Comparison of ENCODE assay signal across 14 cellular contexts in the genomic region with DNA sequence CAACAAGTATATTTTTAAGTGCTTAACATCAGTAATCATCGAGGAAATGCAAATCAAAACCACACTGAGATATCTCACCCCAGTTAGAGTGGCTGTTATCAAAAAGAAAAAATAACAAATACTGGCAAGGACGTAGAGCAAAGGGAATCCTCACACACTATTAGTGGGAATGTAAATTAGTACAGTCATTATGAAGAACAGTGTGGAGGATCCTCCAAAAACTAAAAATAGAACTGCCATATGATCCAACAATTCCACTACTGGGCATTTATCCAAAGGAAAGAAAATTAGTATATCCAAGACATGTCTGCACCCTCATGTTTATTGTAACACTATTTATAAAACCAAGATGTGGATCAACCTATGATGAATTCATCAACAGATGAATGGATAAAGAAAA.
"Had no signal": no experiment of that assay in that cellular context is flagged by ENCODE, and none has a peak within 500 bp of the region (broad histone marks: within the 10 kb centered on the region; RNA-seq: fewer than 3 reads in every experiment).

No MANE protein-coding gene starts in this region.

- H3K4me3 ChIP-seq: coronary artery, tibial artery had no signal

- H3K36me3 ChIP-seq: tibial artery had no signal

- H3K27me3 ChIP-seq: tibial artery had no signal

- ATAC-seq: activated CD8-positive, alpha-beta T cell treated with anti-CD3 and anti-CD28 coated beads, Interleukin-2, amount 10 ng/mL, durations not matched to agents 7 days and 5 days; left ventricle myocardium superior had no signal

- DNase-seq: activated CD4-positive, alpha-beta T cell treated with anti-CD3 and anti-CD28 coated beads, Interleukin-2, amount 10 ng/mL, durations not matched to agents 24 days and 14 days; activated CD8-positive, alpha-beta T cell treated with anti-CD3 and anti-CD28 coated beads, Interleukin-2, amount 10 ng/mL, durations not matched to agents 7 days and 5 days; activated naive CD4-positive, alpha-beta T cell treated with Interleukin-2 at 50 U/mL for 16 hours; activated naive CD8-positive, alpha-beta T cell treated with anti-CD3 and anti-CD28 coated beads, Interleukin-2, amount 10 ng/mL, durations not matched to agents 7 days and 5 days; activated T-cell treated with anti-CD3 and anti-CD28 coated beads, Interleukin-2, amount 50 U/mL, for 24 hours; amygdala; erythroblast; left ventricle myocardium superior; occipital lobe; stimulated activated CD4-positive, alpha-beta T cell treated with anti-CD3 and anti-CD28 coated beads, Interleukin-2, amount 100 ng/mL, for 24 hours; stimulated activated naive CD4-positive, alpha-beta T cell treated with Interleukin-2 at 50 U/mL for 16 hours; T1000; tibial artery had no signal
